Comparison of ENCODE assay signal across 1 cellular context in the genomic region with DNA sequence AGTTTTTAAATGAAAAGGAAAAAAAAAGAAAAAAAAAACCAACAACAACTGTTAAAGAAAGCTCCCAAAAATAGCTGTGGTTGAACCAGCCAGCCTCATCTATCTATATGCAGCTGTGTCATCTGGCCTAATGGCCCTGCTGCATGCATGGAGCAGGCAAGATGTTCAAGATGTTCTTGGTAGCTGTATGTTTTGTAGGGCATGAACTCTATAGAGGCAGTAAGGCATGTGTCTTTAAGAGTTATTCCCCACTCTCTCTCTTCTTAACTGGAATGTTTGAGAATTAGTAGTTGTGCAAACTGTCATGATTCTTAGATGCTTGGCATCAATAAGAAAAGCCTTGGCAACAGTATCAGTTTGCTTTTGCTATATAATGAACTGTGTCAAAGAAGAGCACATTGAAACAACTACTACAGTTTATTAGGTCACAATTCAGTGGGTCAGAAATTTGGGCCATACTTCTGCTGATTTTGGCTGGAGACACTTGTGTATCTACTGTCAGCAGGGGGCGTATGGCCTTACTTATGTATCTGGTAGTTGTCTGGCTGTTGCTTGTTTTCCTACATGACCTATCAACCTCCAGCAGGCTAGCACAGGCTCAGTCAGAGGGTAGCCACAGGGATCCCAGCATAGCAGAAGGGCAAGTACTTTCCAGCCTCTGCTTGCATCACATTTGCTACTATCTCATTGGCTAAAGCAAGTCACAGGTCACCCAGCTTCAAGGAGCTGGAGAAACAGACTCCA.
TF ChIP-seq lines count a peak whose summit lies in the region.

No MANE protein-coding gene starts in this region.

TF ChIP-seq in HCT116, 20 proteins besides CTCF, POLR2A, EP300 and RAD21 (continued from another document):
- TF ChIP-seq SIN3A (IDR thresholded peaks at IDR 0.05; ENCODE audit: low read depth) (no peak), POLR2AphosphoS5 (IDR thresholded peaks at IDR 0.05; ENCODE audit: low read depth, low read length) (no peak), ZFX (IDR thresholded peaks at IDR 0.05) (no peak), EGR1 (IDR thresholded peaks at IDR 0.05; ENCODE audit: low read depth) (no peak), ELF1 (IDR thresholded peaks at IDR 0.05; ENCODE audit: borderline replicate concordance, low read depth) (no peak), JUND (IDR thresholded peaks at IDR 0.05) (no peak), ZNF274 (IDR thresholded peaks at IDR 0.05; ENCODE audit: low read depth, low read length) (no peak), SRF (IDR thresholded peaks at IDR 0.05; ENCODE audit: low read depth) (no peak), SP1 (IDR thresholded peaks at IDR 0.05; ENCODE audit: low read depth) (no peak), EZH2 (IDR thresholded peaks at IDR 0.05) (no peak), EZH2phosphoT487 (IDR thresholded peaks at IDR 0.05; ENCODE audit: borderline replicate concordance) (no peak)
- TF ChIP-seq, protein P1, sequence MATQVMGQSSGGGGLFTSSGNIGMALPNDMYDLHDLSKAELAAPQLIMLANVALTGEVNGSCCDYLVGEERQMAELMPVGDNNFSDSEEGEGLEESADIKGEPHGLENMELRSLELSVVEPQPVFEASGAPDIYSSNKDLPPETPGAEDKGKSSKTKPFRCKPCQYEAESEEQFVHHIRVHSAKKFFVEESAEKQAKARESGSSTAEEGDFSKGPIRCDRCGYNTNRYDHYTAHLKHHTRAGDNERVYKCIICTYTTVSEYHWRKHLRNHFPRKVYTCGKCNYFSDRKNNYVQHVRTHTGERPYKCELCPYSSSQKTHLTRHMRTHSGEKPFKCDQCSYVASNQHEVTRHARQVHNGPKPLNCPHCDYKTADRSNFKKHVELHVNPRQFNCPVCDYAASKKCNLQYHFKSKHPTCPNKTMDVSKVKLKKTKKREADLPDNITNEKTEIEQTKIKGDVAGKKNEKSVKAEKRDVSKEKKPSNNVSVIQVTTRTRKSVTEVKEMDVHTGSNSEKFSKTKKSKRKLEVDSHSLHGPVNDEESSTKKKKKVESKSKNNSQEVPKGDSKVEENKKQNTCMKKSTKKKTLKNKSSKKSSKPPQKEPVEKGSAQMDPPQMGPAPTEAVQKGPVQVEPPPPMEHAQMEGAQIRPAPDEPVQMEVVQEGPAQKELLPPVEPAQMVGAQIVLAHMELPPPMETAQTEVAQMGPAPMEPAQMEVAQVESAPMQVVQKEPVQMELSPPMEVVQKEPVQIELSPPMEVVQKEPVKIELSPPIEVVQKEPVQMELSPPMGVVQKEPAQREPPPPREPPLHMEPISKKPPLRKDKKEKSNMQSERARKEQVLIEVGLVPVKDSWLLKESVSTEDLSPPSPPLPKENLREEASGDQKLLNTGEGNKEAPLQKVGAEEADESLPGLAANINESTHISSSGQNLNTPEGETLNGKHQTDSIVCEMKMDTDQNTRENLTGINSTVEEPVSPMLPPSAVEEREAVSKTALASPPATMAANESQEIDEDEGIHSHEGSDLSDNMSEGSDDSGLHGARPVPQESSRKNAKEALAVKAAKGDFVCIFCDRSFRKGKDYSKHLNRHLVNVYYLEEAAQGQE (IDR thresholded peaks at IDR 0.05; ENCODE audit: low read depth), result no peak
- TF ChIP-seq, protein P2, sequence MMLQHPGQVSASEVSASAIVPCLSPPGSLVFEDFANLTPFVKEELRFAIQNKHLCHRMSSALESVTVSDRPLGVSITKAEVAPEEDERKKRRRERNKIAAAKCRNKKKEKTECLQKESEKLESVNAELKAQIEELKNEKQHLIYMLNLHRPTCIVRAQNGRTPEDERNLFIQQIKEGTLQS (IDR thresholded peaks at IDR 0.05), result no peak
- TF ChIP-seq, protein P3, sequence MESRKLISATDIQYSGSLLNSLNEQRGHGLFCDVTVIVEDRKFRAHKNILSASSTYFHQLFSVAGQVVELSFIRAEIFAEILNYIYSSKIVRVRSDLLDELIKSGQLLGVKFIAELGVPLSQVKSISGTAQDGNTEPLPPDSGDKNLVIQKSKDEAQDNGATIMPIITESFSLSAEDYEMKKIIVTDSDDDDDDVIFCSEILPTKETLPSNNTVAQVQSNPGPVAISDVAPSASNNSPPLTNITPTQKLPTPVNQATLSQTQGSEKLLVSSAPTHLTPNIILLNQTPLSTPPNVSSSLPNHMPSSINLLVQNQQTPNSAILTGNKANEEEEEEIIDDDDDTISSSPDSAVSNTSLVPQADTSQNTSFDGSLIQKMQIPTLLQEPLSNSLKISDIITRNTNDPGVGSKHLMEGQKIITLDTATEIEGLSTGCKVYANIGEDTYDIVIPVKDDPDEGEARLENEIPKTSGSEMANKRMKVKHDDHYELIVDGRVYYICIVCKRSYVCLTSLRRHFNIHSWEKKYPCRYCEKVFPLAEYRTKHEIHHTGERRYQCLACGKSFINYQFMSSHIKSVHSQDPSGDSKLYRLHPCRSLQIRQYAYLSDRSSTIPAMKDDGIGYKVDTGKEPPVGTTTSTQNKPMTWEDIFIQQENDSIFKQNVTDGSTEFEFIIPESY (IDR thresholded peaks at IDR 0.05; ENCODE audit: extremely low read depth, insufficient replicate concordance, low read length), result no peak
- TF ChIP-seq, protein P4, sequence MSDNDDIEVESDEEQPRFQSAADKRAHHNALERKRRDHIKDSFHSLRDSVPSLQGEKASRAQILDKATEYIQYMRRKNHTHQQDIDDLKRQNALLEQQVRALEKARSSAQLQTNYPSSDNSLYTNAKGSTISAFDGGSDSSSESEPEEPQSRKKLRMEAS (IDR thresholded peaks at IDR 0.05), result no peak
